8 cellular contexts compared by ENCODE assay signal in the genomic region with DNA sequence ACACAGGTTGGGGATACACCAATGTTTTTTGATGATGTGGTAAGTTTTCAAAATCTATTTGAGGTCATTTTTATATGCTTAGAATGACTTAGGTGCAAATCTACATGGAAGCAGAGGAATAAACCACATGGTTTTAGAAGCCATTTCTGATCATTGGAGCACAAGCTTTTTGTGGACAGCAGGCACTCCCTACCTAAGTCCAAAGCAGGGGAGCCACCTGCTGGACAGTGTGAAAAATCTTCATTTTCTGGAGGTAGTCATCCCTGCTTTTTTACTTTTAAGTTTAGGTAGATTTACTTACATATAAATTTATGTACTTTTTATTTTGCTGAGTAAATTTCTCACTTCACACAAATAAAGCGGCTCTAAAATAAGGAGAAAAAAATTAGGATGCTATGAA.
DNase-seq lines count a peak whose midpoint lies in the region; ATAC-seq and TF ChIP-seq lines count a peak whose summit lies in the region.

No MANE protein-coding gene starts in this region.

- no peak for TF ChIP-seq EP300 in ovary (IDR thresholded peaks at IDR 0.05)

- 89 to 93% (median 92%) methylated on average over 1 of the region's 1 CpG for WGBS in ovary, 3 donors

- TF ChIP-seq CTCF in fibroblast of the aortic adventitia (IDR thresholded peaks at IDR 0.05; ENCODE audit: insufficient read depth, low read length) (peak; percentile 71), ovary (IDR thresholded peaks at IDR 0.05) (peak; percentile 16 to 53 (median 27))

- intact Hi-C loops in ovary (cut with DNase I), result loop anchor here in 3 of 4 donors (2.0 to 5.0 kb wide), 3 partner anchors 320 to 325 kb away; a partner anchor contains a TSS

- H3K4me3 ChIP-seq in fibroblast of the aortic adventitia (ENCODE audit: low read depth, low read length) (no peak overlapping the region), ovary (no peak overlapping the region)

- no peak for TF ChIP-seq POLR2A in ovary (IDR thresholded peaks at IDR 0.05)

- peak; percentile 65 for ATAC-seq in HG03039 (IDR thresholded peaks at IDR 0.05; ENCODE audit: unreplicated experiment)

- no peaks in the 10 kb centered on the region for H3K27me3 ChIP-seq in ovary

- no peaks in the 10 kb centered on the region for H3K9me3 ChIP-seq in ovary

- no peak overlapping the region for H3K27ac ChIP-seq in ovary

- no peaks in the 10 kb centered on the region for H3K36me3 ChIP-seq in ovary

- H3K4me1 ChIP-seq in ovary (ENCODE audit: insufficient read depth), result no peaks in the 10 kb centered on the region

- DNase-seq in NCI-H2171 treated with DMSO at 0.1 percent for 48 hours (lab: John Stamatoyannopoulos, UW), result peak; percentile 12
- no peak for DNase-seq in NCI-H2171 (lab: John Stamatoyannopoulos, UW)
- peak; percentile 71 for DNase-seq in NCI-H774 (lab: John Stamatoyannopoulos, UW)
- peak; percentile 28 for DNase-seq in activated T-cell treated with anti-CD3 and anti-CD28 coated beads for 4 hours
- DNase-seq in fibroblast of the aortic adventitia (ENCODE audit: low read depth), result peak; percentile 85
- DNase-seq in ovary, result peak; percentile 24 to 56 (median 40)
- DNase-seq in NCI-H128 (lab: John Stamatoyannopoulos, UW; ENCODE audit: unreplicated experiment), result no peak

Comparison
In these comparisons a context has a peak if more than half of its experiments do, and no peak if none do; other contexts are left out.
1. DNase-seq: peak in NCI-H2171 treated with DMSO at 0.1 percent for 48 hours (single experiment), NCI-H774 (single experiment), activated T-cell treated with anti-CD3 and anti-CD28 coated beads for 4 hours (single experiment), fibroblast of the aortic adventitia (single experiment) and ovary (5 of 5); none in NCI-H2171 (single experiment) and NCI-H128 (single experiment).